Comparison of ENCODE assay signal across 8 cellular contexts in genomic region chr1:239926184-239926583, GRCh38.
"Had no signal": no experiment of that assay in that cellular context is flagged by ENCODE, and none has a peak within 500 bp of the region (broad histone marks: within the 10 kb centered on the region; RNA-seq: fewer than 3 reads in every experiment).

No MANE protein-coding gene starts in this region.

- DNase-seq: GM23248, GOT3, H7, HCEC 1CT, HFFc6, IMR-90 had no signal

- FAIRE-seq: HTR-8/SVneo, K562 had no signal

- H3K27ac ChIP-seq: GM23248 had no signal

- H3K4me3 ChIP-seq: GM23248, K562 had no signal

- ATAC-seq: K562 had no signal

- H2AFZ ChIP-seq: GM23248 had no signal
